Comparison of ENCODE assay signal across 24 cellular contexts in genomic region chr3:39762537-39762936, GRCh38. TPM values are rescaled to one million over a fixed set of nuclear protein-coding genes. Genes with fewer than 3 reads are reported as not detected.
"Had no signal": no experiment of that assay in that cellular context is flagged by ENCODE, and none has a peak within 500 bp of the region (broad histone marks: within the 10 kb centered on the region; RNA-seq: fewer than 3 reads in every experiment).

No MANE protein-coding gene starts in this region.

- H3K4me2 ChIP-seq: PC-9 had no signal

- H3K9me3 ChIP-seq: Peyer's patch, SJCRH30 had no signal

- H3K36me3 ChIP-seq: Peyer's patch, SJCRH30 had no signal

- ATAC-seq: Right ventricle myocardium inferior, SK-N-SH treated with all-trans-retinoic acid at 6 μM for 48 hours had no signal

- H3K27me3 ChIP-seq: Peyer's patch, SJCRH30 had no signal

- H2AFZ ChIP-seq: PC-9 had no signal

- H3K4me3 ChIP-seq: PC-9, Peyer's patch, SJCRH30 had no signal

- FAIRE-seq: HTR-8/SVneo had no signal

- H3K4me1 ChIP-seq: Peyer's patch, SJCRH30 had no signal

- H3K27ac ChIP-seq: HL-60, PC-9, Peyer's patch, SJCRH30 had no signal

- DNase-seq: KBM-7, MV-4-11, NCI-H1048, NCI-H1105, NCI-H1417, NCI-H1436 treated with DMSO at 0.1 percent for 48 hours, NCI-H1694, NCI-H187 treated with DMSO at 0.1 percent for 48 hours, NCI-H2081, NCI-H2107, NCI-H2227 treated with DMSO at 0.1 percent for 48 hours, NCI-H524, NCI-H526 treated with DMSO at 0.1 percent for 48 hours, NCI-H748 treated with DMSO at 0.1 percent for 48 hours, PC-9, Peyer's patch, SHP77 treated with DMSO at 0.1 percent for 48 hours, SJCRH30 had no signal

RNA-seq across cellular contexts. Expression of gene MYRIP, which starts 46.9 kb away (rescaled TPM):
- total RNA-seq: OCI-LY7, PC-9, RPMI7951, SJCRH30 had no signal
